In genomic region chr3:45842851-45843625, GRCh38 we compare ENCODE assay signal across 15 cellular contexts. TPM values are rescaled to one million over a fixed set of nuclear protein-coding genes. Genes with fewer than 3 reads are reported as not detected.
A peak's percentile ranks its signal among the peaks of the same experiment; 100 is the strongest.
DNase-seq lines count a peak whose midpoint lies in the region; ATAC-seq and TF ChIP-seq lines count a peak whose summit lies in the region.
"Had no signal": no experiment of that assay in that cellular context is flagged by ENCODE, and none has a peak within 500 bp of the region (broad histone marks: within the 10 kb centered on the region; RNA-seq: fewer than 3 reads in every experiment).

No MANE protein-coding gene starts in this region.

- CTCF ChIA-PET in activated naive CD4-positive, alpha-beta T cell treated with anti-CD3 and anti-CD28 coated beads, Interleukin-2, amount 10 ng/mL, durations not matched to agents 7 days and 5 days (lab: Charles Lee), result interaction anchor here (1.1 kb wide), 1 partner anchor 236 kb away, joined by 3 read pairs; no protein-coding TSS in a partner anchor

- H3K4me1 Mint-ChIP-seq in activated naive CD4-positive, alpha-beta T cell treated with anti-CD3 and anti-CD28 coated beads, Interleukin-2, amount 10 ng/mL, durations not matched to agents 7 days and 5 days, result peaks cover 25% of the 10 kb centered on the region
- H3K4me1 Mint-ChIP-seq in T-helper 17 cell (peaks cover 35% of the 10 kb centered on the region), glutamatergic neuron (ENCODE audit: low read depth, unreplicated experiment) (no peaks in the 10 kb centered on the region)
- H3K4me1 Mint-ChIP-seq in stimulated activated naive B cell treated with anti-CD40 and anti-IgM and Interleukin-4, amounts not matched to agents 10 μg/mL and 1 μg/mL and 100 μg/mL, for 72 hours, result peaks cover 5 to 10% of the 10 kb centered on the region in 2 donors

- peak overlapping the region; percentile 88 for H3K4me3 Mint-ChIP-seq in activated naive CD4-positive, alpha-beta T cell treated with anti-CD3 and anti-CD28 coated beads, Interleukin-2, amount 10 ng/mL, durations not matched to agents 7 days and 5 days
- H3K4me3 Mint-ChIP-seq in T-helper 17 cell, result peak overlapping the region; percentile 93
- H3K4me3 Mint-ChIP-seq in glutamatergic neuron (ENCODE audit: unreplicated experiment), result peak overlapping the region; percentile 90
- H3K4me3 Mint-ChIP-seq in stimulated activated naive B cell treated with anti-CD40 and anti-IgM and Interleukin-4, amounts not matched to agents 10 μg/mL and 1 μg/mL and 100 μg/mL, for 72 hours, result peak overlapping the region; percentile 98 to 99

- no peak for TF ChIP-seq CTCF in glutamatergic neuron (IDR thresholded peaks at IDR 0.05; ENCODE audit: partially characterized antibody, unreplicated experiment)

- H3K9me3 Mint-ChIP-seq in activated naive CD4-positive, alpha-beta T cell treated with anti-CD3 and anti-CD28 coated beads, Interleukin-2, amount 10 ng/mL, durations not matched to agents 7 days and 5 days, result no peaks in the 10 kb centered on the region
- H3K9me3 Mint-ChIP-seq in activated naive CD4-positive, alpha-beta T cell treated with anti-CD3 and anti-CD28 coated beads, Interleukin-2, amount 50 U/mL, for 72 hours, result peaks cover 0 to 3% of the 10 kb centered on the region in 2 donors
- H3K9me3 Mint-ChIP-seq in glutamatergic neuron (ENCODE audit: unreplicated experiment), result no peaks in the 10 kb centered on the region
- H3K9me3 Mint-ChIP-seq in stimulated activated naive B cell treated with anti-CD40 and anti-IgM and Interleukin-4, amounts not matched to agents 10 μg/mL and 1 μg/mL and 100 μg/mL, for 72 hours, result no peaks in the 10 kb centered on the region

- no peaks in the 10 kb centered on the region for H3K36me3 Mint-ChIP-seq in activated naive CD4-positive, alpha-beta T cell treated with anti-CD3 and anti-CD28 coated beads, Interleukin-2, amount 10 ng/mL, durations not matched to agents 7 days and 5 days
- H3K36me3 Mint-ChIP-seq in activated naive CD4-positive, alpha-beta T cell treated with anti-CD3 and anti-CD28 coated beads, Interleukin-2, amount 50 U/mL, for 72 hours, result peaks cover 0 to 4% of the 10 kb centered on the region in 2 donors
- H3K36me3 Mint-ChIP-seq in T-helper 17 cell (ENCODE audit: low read depth), result no peaks in the 10 kb centered on the region
- no peaks in the 10 kb centered on the region for H3K36me3 Mint-ChIP-seq in glutamatergic neuron (ENCODE audit: unreplicated experiment)
- no peaks in the 10 kb centered on the region for H3K36me3 Mint-ChIP-seq in stimulated activated naive B cell treated with anti-CD40 and anti-IgM and Interleukin-4, amounts not matched to agents 10 μg/mL and 1 μg/mL and 100 μg/mL, for 72 hours

- ATAC-seq in activated naive CD4-positive, alpha-beta T cell treated with anti-CD3 and anti-CD28 coated beads, Interleukin-2, amount 50 U/mL, for 72 hours, result no peak
- ATAC-seq in T-helper 17 cell (no peak), GM21360 (IDR thresholded peaks at IDR 0.05; ENCODE audit: unreplicated experiment) (no peak)
- ATAC-seq in stimulated activated naive B cell treated with anti-CD40 and anti-IgM and Interleukin-4, amounts not matched to agents 10 μg/mL and 1 μg/mL and 100 μg/mL, for 72 hours (replicated peaks), result no peak

- no peaks in the 10 kb centered on the region for H3K9me3 ChIP-seq in T-helper 17 cell (ENCODE audit: control insufficient read depth, low read length, poor library complexity, severe bottlenecking)
- H3K9me3 ChIP-seq: Peyer's patch had no signal

- peaks cover 58% of the 10 kb centered on the region for H3K27me3 Mint-ChIP-seq in activated naive CD4-positive, alpha-beta T cell treated with anti-CD3 and anti-CD28 coated beads, Interleukin-2, amount 10 ng/mL, durations not matched to agents 7 days and 5 days
- H3K27me3 Mint-ChIP-seq in T-helper 17 cell (peaks cover 5% of the 10 kb centered on the region), glutamatergic neuron (ENCODE audit: unreplicated experiment) (peaks cover 6% of the 10 kb centered on the region)
- H3K27me3 Mint-ChIP-seq in stimulated activated naive B cell treated with anti-CD40 and anti-IgM and Interleukin-4, amounts not matched to agents 10 μg/mL and 1 μg/mL and 100 μg/mL, for 72 hours, result no peaks in the 10 kb centered on the region

- DNase-seq in activated naive CD4-positive, alpha-beta T cell treated with anti-CD3 and anti-CD28 coated beads, Interleukin-2, amount 10 ng/mL, durations not matched to agents 7 days and 5 days, result no peak
- no peak for DNase-seq in activated naive CD4-positive, alpha-beta T cell treated with anti-CD3 and anti-CD28 coated beads, Interleukin-2, amount 50 U/mL, for 72 hours (ENCODE audit: low spot score in 2 of 2)
- no peak for DNase-seq in T-helper 17 cell
- no peak for DNase-seq in glutamatergic neuron
- no peak for DNase-seq in stimulated activated naive B cell treated with anti-CD40 and anti-IgM and Interleukin-4, amounts not matched to agents 10 μg/mL and 1 μg/mL and 100 μg/mL, for 72 hours
- DNase-seq in stimulated activated CD4-positive, alpha-beta T cell treated with anti-CD3 and anti-CD28 coated beads, Interleukin-2, amount 100 ng/mL, for 24 hours, result no peak
- DNase-seq in NCI-H774 (lab: John Stamatoyannopoulos, UW), result no peak
- DNase-seq: dorsolateral prefrontal cortex, left colon, NCI-H2081, NCI-H524 treated with DMSO at 0.1 percent for 48 hours, Peyer's patch had no signal

- H3K27ac Mint-ChIP-seq in activated naive CD4-positive, alpha-beta T cell treated with anti-CD3 and anti-CD28 coated beads, Interleukin-2, amount 10 ng/mL, durations not matched to agents 7 days and 5 days, result no peak overlapping the region
- H3K27ac Mint-ChIP-seq in activated naive CD4-positive, alpha-beta T cell treated with anti-CD3 and anti-CD28 coated beads, Interleukin-2, amount 50 U/mL, for 72 hours, result peak overlapping the region in 1 of 2 donors; percentile 93
- peak overlapping the region; percentile 96 for H3K27ac Mint-ChIP-seq in T-helper 17 cell
- no peak overlapping the region for H3K27ac Mint-ChIP-seq in glutamatergic neuron (ENCODE audit: unreplicated experiment)
- H3K27ac Mint-ChIP-seq in stimulated activated naive B cell treated with anti-CD40 and anti-IgM and Interleukin-4, amounts not matched to agents 10 μg/mL and 1 μg/mL and 100 μg/mL, for 72 hours, result no peak overlapping the region

RNA-seq across cellular contexts. Expression of gene LZTFL1, which starts 1.1 kb away (rescaled TPM):
- total RNA-seq in activated naive CD4-positive, alpha-beta T cell treated with anti-CD3 and anti-CD28 coated beads, Interleukin-2, amount 50 U/mL, for 72 hours, result 1 to 10 TPM; 2.3 to 4.0 TPM
- total RNA-seq in T-helper 17 cell (10 to 100 TPM; 13.0 to 18.1 TPM), glutamatergic neuron (ENCODE audit: unreplicated experiment) (5.9 TPM)

RNA-seq across cellular contexts. Expression of gene CCR9, which starts 43.3 kb away (rescaled TPM):
- total RNA-seq in activated naive CD4-positive, alpha-beta T cell treated with anti-CD3 and anti-CD28 coated beads, Interleukin-2, amount 50 U/mL, for 72 hours, result not detected
- total RNA-seq in T-helper 17 cell, result 1 to 10 TPM; 4.0 to 4.7 TPM
- total RNA-seq in glutamatergic neuron (ENCODE audit: unreplicated experiment), result not detected
- total RNA-seq: fibroblast of lung, right cardiac atrium had no signal

RNA-seq across cellular contexts. Expression of gene SLC6A20, which starts 46.7 kb away (rescaled TPM):
- total RNA-seq in activated naive CD4-positive, alpha-beta T cell treated with anti-CD3 and anti-CD28 coated beads, Interleukin-2, amount 50 U/mL, for 72 hours, result not detected
- total RNA-seq in T-helper 17 cell, result under 1 TPM in 1 of 2 donors, not detected in 1; 0.23 TPM
- not detected for total RNA-seq in glutamatergic neuron (ENCODE audit: unreplicated experiment)
- total RNA-seq: fibroblast of lung, right cardiac atrium had no signal
